In the genomic region with DNA sequence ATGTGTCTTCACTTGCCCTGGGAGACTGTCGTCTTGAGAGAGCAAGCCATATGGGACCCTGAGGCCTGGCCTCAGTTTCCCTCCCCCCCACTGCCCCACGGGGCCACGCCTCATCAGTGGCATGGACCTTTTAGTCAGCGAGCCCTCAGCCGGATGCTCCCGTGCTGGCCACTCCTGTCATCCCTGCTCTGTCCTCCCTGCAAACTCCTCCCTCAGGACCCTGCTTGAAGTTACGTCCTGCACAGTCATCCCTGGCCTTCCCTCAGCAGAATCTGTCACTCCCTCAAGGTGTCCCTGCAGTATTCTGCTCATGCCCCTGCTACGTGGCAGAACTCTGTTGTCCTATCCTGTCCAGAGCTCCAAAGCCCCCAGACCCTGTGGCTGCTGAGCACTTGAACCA, we compare ENCODE assay signal across 1 cellular context.
TF ChIP-seq lines count a peak whose summit lies in the region.

No MANE protein-coding gene starts in this region.

TF ChIP-seq in WTC11, 78 proteins besides CTCF, POLR2A, EP300 and RAD21 (continued from another document):
- TF ChIP-seq MLX (CRISPR knock-in tag; IDR thresholded peaks at IDR 0.05) (no peak), ZMAT4 (CRISPR knock-in tag; IDR thresholded peaks at IDR 0.05) (no peak), GRHL2 (CRISPR knock-in tag; IDR thresholded peaks at IDR 0.05; ENCODE audit: insufficient replicate concordance, severe bottlenecking) (no peak), ELF4 (CRISPR knock-in tag; IDR thresholded peaks at IDR 0.05; ENCODE audit: low read depth) (no peak), NFATC4 (CRISPR knock-in tag; IDR thresholded peaks at IDR 0.05) (no peak), PREB (CRISPR knock-in tag; IDR thresholded peaks at IDR 0.05; ENCODE audit: borderline replicate concordance) (no peak), IRF1 (CRISPR knock-in tag; IDR thresholded peaks at IDR 0.05) (no peak), AFF4 (CRISPR knock-in tag; IDR thresholded peaks at IDR 0.05; ENCODE audit: borderline replicate concordance) (no peak), PRDM15 (CRISPR knock-in tag; IDR thresholded peaks at IDR 0.05) (no peak), ESRRA (CRISPR knock-in tag; IDR thresholded peaks at IDR 0.05; ENCODE audit: borderline replicate concordance) (no peak), SOX15 (CRISPR knock-in tag; IDR thresholded peaks at IDR 0.05) (no peak), SMAD3 (CRISPR knock-in tag; IDR thresholded peaks at IDR 0.05; ENCODE audit: borderline replicate concordance) (no peak), ERG (CRISPR knock-in tag; IDR thresholded peaks at IDR 0.05) (no peak), ZNF416 (CRISPR knock-in tag; IDR thresholded peaks at IDR 0.05) (no peak)
- TF ChIP-seq, protein P1, sequence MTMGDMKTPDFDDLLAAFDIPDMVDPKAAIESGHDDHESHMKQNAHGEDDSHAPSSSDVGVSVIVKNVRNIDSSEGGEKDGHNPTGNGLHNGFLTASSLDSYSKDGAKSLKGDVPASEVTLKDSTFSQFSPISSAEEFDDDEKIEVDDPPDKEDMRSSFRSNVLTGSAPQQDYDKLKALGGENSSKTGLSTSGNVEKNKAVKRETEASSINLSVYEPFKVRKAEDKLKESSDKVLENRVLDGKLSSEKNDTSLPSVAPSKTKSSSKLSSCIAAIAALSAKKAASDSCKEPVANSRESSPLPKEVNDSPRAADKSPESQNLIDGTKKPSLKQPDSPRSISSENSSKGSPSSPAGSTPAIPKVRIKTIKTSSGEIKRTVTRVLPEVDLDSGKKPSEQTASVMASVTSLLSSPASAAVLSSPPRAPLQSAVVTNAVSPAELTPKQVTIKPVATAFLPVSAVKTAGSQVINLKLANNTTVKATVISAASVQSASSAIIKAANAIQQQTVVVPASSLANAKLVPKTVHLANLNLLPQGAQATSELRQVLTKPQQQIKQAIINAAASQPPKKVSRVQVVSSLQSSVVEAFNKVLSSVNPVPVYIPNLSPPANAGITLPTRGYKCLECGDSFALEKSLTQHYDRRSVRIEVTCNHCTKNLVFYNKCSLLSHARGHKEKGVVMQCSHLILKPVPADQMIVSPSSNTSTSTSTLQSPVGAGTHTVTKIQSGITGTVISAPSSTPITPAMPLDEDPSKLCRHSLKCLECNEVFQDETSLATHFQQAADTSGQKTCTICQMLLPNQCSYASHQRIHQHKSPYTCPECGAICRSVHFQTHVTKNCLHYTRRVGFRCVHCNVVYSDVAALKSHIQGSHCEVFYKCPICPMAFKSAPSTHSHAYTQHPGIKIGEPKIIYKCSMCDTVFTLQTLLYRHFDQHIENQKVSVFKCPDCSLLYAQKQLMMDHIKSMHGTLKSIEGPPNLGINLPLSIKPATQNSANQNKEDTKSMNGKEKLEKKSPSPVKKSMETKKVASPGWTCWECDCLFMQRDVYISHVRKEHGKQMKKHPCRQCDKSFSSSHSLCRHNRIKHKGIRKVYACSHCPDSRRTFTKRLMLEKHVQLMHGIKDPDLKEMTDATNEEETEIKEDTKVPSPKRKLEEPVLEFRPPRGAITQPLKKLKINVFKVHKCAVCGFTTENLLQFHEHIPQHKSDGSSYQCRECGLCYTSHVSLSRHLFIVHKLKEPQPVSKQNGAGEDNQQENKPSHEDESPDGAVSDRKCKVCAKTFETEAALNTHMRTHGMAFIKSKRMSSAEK (CRISPR knock-in tag; IDR thresholded peaks at IDR 0.05; ENCODE audit: borderline replicate concordance), result no peak
- TF ChIP-seq, protein P2, sequence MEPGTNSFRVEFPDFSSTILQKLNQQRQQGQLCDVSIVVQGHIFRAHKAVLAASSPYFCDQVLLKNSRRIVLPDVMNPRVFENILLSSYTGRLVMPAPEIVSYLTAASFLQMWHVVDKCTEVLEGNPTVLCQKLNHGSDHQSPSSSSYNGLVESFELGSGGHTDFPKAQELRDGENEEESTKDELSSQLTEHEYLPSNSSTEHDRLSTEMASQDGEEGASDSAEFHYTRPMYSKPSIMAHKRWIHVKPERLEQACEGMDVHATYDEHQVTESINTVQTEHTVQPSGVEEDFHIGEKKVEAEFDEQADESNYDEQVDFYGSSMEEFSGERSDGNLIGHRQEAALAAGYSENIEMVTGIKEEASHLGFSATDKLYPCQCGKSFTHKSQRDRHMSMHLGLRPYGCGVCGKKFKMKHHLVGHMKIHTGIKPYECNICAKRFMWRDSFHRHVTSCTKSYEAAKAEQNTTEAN (CRISPR knock-in tag; IDR thresholded peaks at IDR 0.05), result no peak
- TF ChIP-seq, protein P3, sequence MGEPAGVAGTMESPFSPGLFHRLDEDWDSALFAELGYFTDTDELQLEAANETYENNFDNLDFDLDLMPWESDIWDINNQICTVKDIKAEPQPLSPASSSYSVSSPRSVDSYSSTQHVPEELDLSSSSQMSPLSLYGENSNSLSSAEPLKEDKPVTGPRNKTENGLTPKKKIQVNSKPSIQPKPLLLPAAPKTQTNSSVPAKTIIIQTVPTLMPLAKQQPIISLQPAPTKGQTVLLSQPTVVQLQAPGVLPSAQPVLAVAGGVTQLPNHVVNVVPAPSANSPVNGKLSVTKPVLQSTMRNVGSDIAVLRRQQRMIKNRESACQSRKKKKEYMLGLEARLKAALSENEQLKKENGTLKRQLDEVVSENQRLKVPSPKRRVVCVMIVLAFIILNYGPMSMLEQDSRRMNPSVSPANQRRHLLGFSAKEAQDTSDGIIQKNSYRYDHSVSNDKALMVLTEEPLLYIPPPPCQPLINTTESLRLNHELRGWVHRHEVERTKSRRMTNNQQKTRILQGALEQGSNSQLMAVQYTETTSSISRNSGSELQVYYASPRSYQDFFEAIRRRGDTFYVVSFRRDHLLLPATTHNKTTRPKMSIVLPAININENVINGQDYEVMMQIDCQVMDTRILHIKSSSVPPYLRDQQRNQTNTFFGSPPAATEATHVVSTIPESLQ (CRISPR knock-in tag; IDR thresholded peaks at IDR 0.05), result no peak
TF ChIP-seq in WTC11: peak in this region for 0.
